In the genomic region with DNA sequence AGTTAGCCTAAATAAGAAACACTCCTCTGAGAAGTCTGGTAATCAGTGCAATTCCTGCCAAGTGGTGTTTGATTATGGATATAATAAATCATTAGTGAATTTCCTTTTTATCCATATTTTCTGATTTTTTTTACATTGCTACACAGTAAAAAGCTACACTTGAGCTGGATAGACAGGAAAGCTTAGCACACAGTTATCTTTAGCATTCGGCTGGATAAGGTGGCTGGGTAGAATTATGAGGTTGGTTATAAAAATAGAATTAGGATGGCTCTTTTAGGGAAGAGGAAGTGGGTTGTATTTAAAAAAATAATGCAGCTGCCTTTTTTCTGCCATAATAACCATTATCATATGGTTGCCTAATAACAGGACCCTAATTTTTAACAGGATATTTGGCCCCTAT, we compare ENCODE assay signal across 18 cellular contexts.
A peak's percentile ranks its signal among the peaks of the same experiment; 100 is the strongest.
DNase-seq lines count a peak whose midpoint lies in the region; ATAC-seq and TF ChIP-seq lines count a peak whose summit lies in the region.
"Had no signal": no experiment of that assay in that cellular context is flagged by ENCODE, and none has a peak within 500 bp of the region (broad histone marks: within the 10 kb centered on the region; RNA-seq: fewer than 3 reads in every experiment).

No MANE protein-coding gene starts in this region.

- H3K9ac ChIP-seq in smooth muscle cell (ENCODE audit: low read depth) = no peak overlapping the region

- H3K36me3 ChIP-seq in cardiac muscle cell (no peaks in the 10 kb centered on the region), smooth muscle cell (ENCODE audit: low read depth) (no peaks in the 10 kb centered on the region), sigmoid colon (no peaks in the 10 kb centered on the region)
- H3K36me3 ChIP-seq: SJSA1 had no signal

- H3K4me1 ChIP-seq in cardiac muscle cell (ENCODE audit: low read depth) (peaks cover 19% of the 10 kb centered on the region), right cardiac atrium (ENCODE audit: control insufficient read depth, insufficient read depth, low read length) (no peaks in the 10 kb centered on the region), smooth muscle cell (ENCODE audit: low read depth) (no peaks in the 10 kb centered on the region), sigmoid colon (no peaks in the 10 kb centered on the region)
- H3K4me1 ChIP-seq: SJSA1 had no signal

- TF ChIP-seq CTCF in cardiac muscle cell (IDR thresholded peaks at IDR 0.05; ENCODE audit: low read depth, low read length) = no peak
- no peak for TF ChIP-seq CTCF in smooth muscle cell (IDR thresholded peaks at IDR 0.05; ENCODE audit: borderline replicate concordance, insufficient read depth, poor library complexity, severe bottlenecking)
- no peak for TF ChIP-seq CTCF in sigmoid colon (IDR thresholded peaks at IDR 0.05)

- no peak for TF ChIP-seq POLR2A in sigmoid colon (IDR thresholded peaks at IDR 0.05)

- DNase-seq in cardiac muscle cell (ENCODE audit: low read depth in 1 of 2, low spot score in 1 of 2) (peak in 1 of 2 donors; percentile 10), right cardiac atrium (no peak), NOMO-1 (lab: John Stamatoyannopoulos, UW; ENCODE audit: unreplicated experiment in 2 of 2) (peak; percentile 48 to 67), left cardiac atrium (no peak), smooth muscle cell (lab: John Stamatoyannopoulos, UW; ENCODE audit: unreplicated experiment) (no peak), sigmoid colon (no peak), NCI-H526 (lab: John Stamatoyannopoulos, UW) (no peak), T-helper 9 cell (no peak)
- DNase-seq: CD8-positive, alpha-beta memory T cell; DMS 273 treated with DMSO at 0.1 percent for 48 hours; H7; NCI-H1417 treated with DMSO at 0.1 percent for 48 hours; NCI-H1930; NCI-H2171; NCI-H446 treated with DMSO at 0.1 percent for 48 hours; NCI-H774; SW 1271 had no signal

- no peaks in the 10 kb centered on the region for H3K27me3 ChIP-seq in cardiac muscle cell
- H3K27me3 ChIP-seq in right cardiac atrium (ENCODE audit: control insufficient read depth, insufficient read depth) = no peaks in the 10 kb centered on the region
- H3K27me3 ChIP-seq in smooth muscle cell (ENCODE audit: low read depth) = no peaks in the 10 kb centered on the region
- no peaks in the 10 kb centered on the region for H3K27me3 ChIP-seq in sigmoid colon
- H3K27me3 ChIP-seq: SJSA1 had no signal

- peak overlapping the region; percentile 72 for H2AFZ ChIP-seq in smooth muscle cell (ENCODE audit: low read depth)

- H3K9me3 ChIP-seq in cardiac muscle cell (ENCODE audit: low read depth) (no peaks in the 10 kb centered on the region), right cardiac atrium (ENCODE audit: control insufficient read depth, low read length) (no peaks in the 10 kb centered on the region), smooth muscle cell (replicated peaks; ENCODE audit: low read depth) (no peaks in the 10 kb centered on the region), sigmoid colon (no peaks in the 10 kb centered on the region)
- H3K9me3 ChIP-seq: SJSA1 had no signal

- ATAC-seq in right cardiac atrium (no peak), left cardiac atrium (peak; percentile 63 to 84)

- TF ChIP-seq EP300 in sigmoid colon (IDR thresholded peaks at IDR 0.05) = no peak

- H3K27ac ChIP-seq in cardiac muscle cell (peak overlapping the region; percentile 85), right cardiac atrium (ENCODE audit: low read length) (no peak overlapping the region), smooth muscle cell (ENCODE audit: low read depth) (no peak overlapping the region), sigmoid colon (no peak overlapping the region)
- H3K27ac ChIP-seq: SJSA1 had no signal

- no peaks in the 10 kb centered on the region for H4K20me1 ChIP-seq in smooth muscle cell (ENCODE audit: low read depth)

- H3K4me2 ChIP-seq in smooth muscle cell = no peak overlapping the region

- H3K4me3 ChIP-seq in cardiac muscle cell = no peak overlapping the region
- H3K4me3 ChIP-seq in right cardiac atrium (ENCODE audit: low read length) = no peak overlapping the region
- no peak overlapping the region for H3K4me3 ChIP-seq in smooth muscle cell
- H3K4me3 ChIP-seq in sigmoid colon = no peak overlapping the region
- H3K4me3 ChIP-seq: SJSA1 had no signal

- no peaks in the 10 kb centered on the region for H3K79me2 ChIP-seq in smooth muscle cell (ENCODE audit: low read depth)

- intact Hi-C loops in right cardiac atrium (cut with DNase I) (no loop called here), left cardiac atrium (cut with DNase I) (no loop called here), sigmoid colon (cut with DNase I) (no loop called here)

- 13% methylated on average over 1 of the region's 1 CpG for WGBS in right cardiac atrium
- 48% methylated on average over 1 of the region's 1 CpG for WGBS in smooth muscle cell (ENCODE audit: low lambda C conversion rate)
- WGBS in sigmoid colon, 2 donors = 33 to 66% methylated on average over 1 of the region's 1 CpG

- H3F3A ChIP-seq in smooth muscle cell (ENCODE audit: low read depth) = no peaks in the 10 kb centered on the region

Comparison
In these comparisons a context has a peak if more than half of its experiments do, and no peak if none do; other contexts are left out.
1. ATAC-seq: peak in left cardiac atrium (2 of 2); none in right cardiac atrium (0 of 2).
2. DNase-seq: peak in NOMO-1 (2 of 2); none in right cardiac atrium (0 of 3), left cardiac atrium (single experiment), smooth muscle cell (single experiment), sigmoid colon (single experiment), NCI-H526 (0 of 2) and T-helper 9 cell (single experiment).